8 cellular contexts compared by ENCODE assay signal in the genomic region with DNA sequence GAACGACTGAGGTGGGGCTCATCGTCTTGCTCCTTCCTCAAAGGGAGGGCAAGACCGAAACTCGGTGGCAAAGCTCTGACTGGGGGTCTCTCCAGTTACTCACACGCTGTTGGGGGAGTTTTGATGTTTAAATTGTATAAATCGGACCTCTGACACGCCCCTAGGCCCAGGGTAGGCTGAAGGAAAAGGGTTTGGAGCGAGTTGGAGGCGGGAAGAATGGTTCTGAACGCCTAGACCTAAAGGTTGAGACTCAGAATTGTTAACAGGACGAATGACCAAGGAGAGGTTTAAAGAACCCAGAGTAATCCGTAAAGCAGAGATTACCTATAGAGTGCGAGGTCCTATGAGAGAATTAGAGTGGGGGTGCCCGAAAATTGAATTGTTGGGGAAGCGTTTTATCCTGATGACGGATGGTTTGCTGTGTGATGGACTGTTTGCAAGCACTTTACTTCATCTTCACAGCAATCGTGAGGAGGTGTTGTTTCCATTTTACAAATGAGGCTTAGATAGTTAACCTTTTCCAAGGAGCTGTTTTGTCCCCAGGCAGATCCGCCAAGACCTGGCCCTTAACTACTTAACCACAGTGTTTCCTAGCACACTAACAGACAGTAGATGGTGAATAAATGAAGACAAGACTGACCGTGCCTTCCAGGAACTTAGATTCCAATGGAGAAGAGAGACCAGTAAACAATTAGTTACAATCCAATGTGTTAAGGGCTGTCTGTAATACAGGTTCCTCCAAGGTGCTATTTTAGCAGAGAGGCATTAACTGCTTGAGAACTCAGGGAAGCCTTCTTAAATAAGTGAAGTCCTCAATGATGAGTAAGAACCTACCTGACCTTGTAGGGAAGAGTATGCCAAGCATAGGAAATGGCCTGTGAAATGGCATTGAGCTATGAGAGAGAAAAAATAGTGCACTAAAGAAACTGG. TPM values are rescaled to one million over a fixed set of nuclear protein-coding genes. Genes with fewer than 3 reads are reported as not detected.
DNase-seq lines count a peak whose midpoint lies in the region; ATAC-seq and TF ChIP-seq lines count a peak whose summit lies in the region.

No MANE protein-coding gene starts in this region.

- H3K4me1 ChIP-seq in CD4-positive, CD25-positive, alpha-beta regulatory T cell (ENCODE audit: control insufficient read depth, insufficient read depth, low read length, poor library complexity, severe bottlenecking) = peaks cover 49% of the 10 kb centered on the region

- H3K27me3 ChIP-seq in CD4-positive, CD25-positive, alpha-beta regulatory T cell (ENCODE audit: control insufficient read depth, insufficient read depth, low read length) = no peaks in the 10 kb centered on the region
- H3K27me3 ChIP-seq in MG63 = no peaks in the 10 kb centered on the region

- H3K36me3 ChIP-seq in CD4-positive, CD25-positive, alpha-beta regulatory T cell (ENCODE audit: control insufficient read depth, insufficient read depth, low read length) = no peaks in the 10 kb centered on the region
- H3K36me3 ChIP-seq in MG63 = no peaks in the 10 kb centered on the region; the same call in 1 of the 2 replicates

- no peak for TF ChIP-seq CTCF in chondrocyte (IDR thresholded peaks at IDR 0.05)
- TF ChIP-seq CTCF in mesothelial cell of epicardium (IDR thresholded peaks at IDR 0.05; ENCODE audit: unreplicated experiment) = no peak

- H3K36me3 Mint-ChIP-seq in CD4-positive, CD25-positive, alpha-beta regulatory T cell = no peaks in the 10 kb centered on the region
- H3K36me3 Mint-ChIP-seq in chondrocyte (ENCODE audit: low read depth) (no peaks in the 10 kb centered on the region), mesothelial cell of epicardium (no peaks in the 10 kb centered on the region)

- H3K9me3 ChIP-seq in CD4-positive, CD25-positive, alpha-beta regulatory T cell (ENCODE audit: control insufficient read depth in 2 of 2, low read length in 2 of 2) = no peaks in the 10 kb centered on the region
- no peaks in the 10 kb centered on the region for H3K9me3 ChIP-seq in MG63

- H3K4me3 Mint-ChIP-seq in CD4-positive, CD25-positive, alpha-beta regulatory T cell = peak overlapping the region; percentile 92 to 98 (median 94)
- H3K4me3 Mint-ChIP-seq in chondrocyte (ENCODE audit: unreplicated experiment) (peak overlapping the region; percentile 98), mesothelial cell of epicardium (peak overlapping the region; percentile 92)

- ATAC-seq in CD4-positive, CD25-positive, alpha-beta regulatory T cell (ENCODE audit: low read depth in 2 of 2) = no peak
- ATAC-seq in HG03139 (IDR thresholded peaks at IDR 0.05; ENCODE audit: unreplicated experiment) = no peak
- ATAC-seq in HG02623 (IDR thresholded peaks at IDR 0.05; ENCODE audit: unreplicated experiment) = no peak

- peaks cover 36 to 55% (median 45%) of the 10 kb centered on the region in 4 donors for H3K4me1 Mint-ChIP-seq in CD4-positive, CD25-positive, alpha-beta regulatory T cell
- H3K4me1 Mint-ChIP-seq in chondrocyte (ENCODE audit: low read depth) = peaks cover 43% of the 10 kb centered on the region
- H3K4me1 Mint-ChIP-seq in mesothelial cell of epicardium = peaks cover 39% of the 10 kb centered on the region

- H3K27me3 Mint-ChIP-seq in CD4-positive, CD25-positive, alpha-beta regulatory T cell = no peaks in the 10 kb centered on the region
- no peaks in the 10 kb centered on the region for H3K27me3 Mint-ChIP-seq in chondrocyte (ENCODE audit: low read depth)
- no peaks in the 10 kb centered on the region for H3K27me3 Mint-ChIP-seq in mesothelial cell of epicardium (ENCODE audit: low read depth)

- peak overlapping the region; percentile 95 for H3K27ac ChIP-seq in CD4-positive, CD25-positive, alpha-beta regulatory T cell (ENCODE audit: insufficient read depth, low read length, poor library complexity, severe bottlenecking)

- no peaks in the 10 kb centered on the region for H3K9me3 Mint-ChIP-seq in CD4-positive, CD25-positive, alpha-beta regulatory T cell
- H3K9me3 Mint-ChIP-seq in chondrocyte (ENCODE audit: low read depth) (no peaks in the 10 kb centered on the region), mesothelial cell of epicardium (no peaks in the 10 kb centered on the region)

- DNase-seq in CD4-positive, CD25-positive, alpha-beta regulatory T cell = peak in 1 of 3 donors; percentile 26
- DNase-seq in MG63 (no peak), chondrocyte (ENCODE audit: low spot score) (no peak), mesothelial cell of epicardium (ENCODE audit: low spot score in 2 of 2, unreplicated experiment in 2 of 2) (no peak), occipital lobe (lab: John Stamatoyannopoulos, UW) (no peak), NCI-H446 (lab: John Stamatoyannopoulos, UW) (no peak)

- peak overlapping the region; percentile 86 for H3K4me3 ChIP-seq in CD4-positive, CD25-positive, alpha-beta regulatory T cell (ENCODE audit: low read depth, low read length)
- H3K4me3 ChIP-seq in MG63 = peak overlapping the region; percentile 88

- peak overlapping the region; percentile 91 to 100 (median 99) for H3K27ac Mint-ChIP-seq in CD4-positive, CD25-positive, alpha-beta regulatory T cell
- H3K27ac Mint-ChIP-seq in chondrocyte (ENCODE audit: unreplicated experiment) (peak overlapping the region; percentile 96), mesothelial cell of epicardium (peak overlapping the region; percentile 99)

RNA-seq across cellular contexts. Expression of a gene that starts 0.9 kb away (rescaled TPM):
- total RNA-seq in CD4-positive, CD25-positive, alpha-beta regulatory T cell = 116 TPM
- polyA plus RNA-seq in CD4-positive, CD25-positive, alpha-beta regulatory T cell = 100 to 1,000 TPM; 195 to 314 (median 239) TPM
- total RNA-seq in MG63 (2014; rRNA removed; shearing (Covaris generic); ENCODE audit: low replicate concordance) = 69.7 and 115 TPM in 2 replicates
- 70.0 to 88.1 TPM (median 72.1 TPM) in 3 replicates for total RNA-seq in chondrocyte
- 86.5 to 92.8 TPM (median 90.6 TPM) in 3 replicates for total RNA-seq in mesothelial cell of epicardium
- 180 TPM for total RNA-seq in occipital lobe

RNA-seq across cellular contexts. Expression of a gene that starts 24.6 kb away (rescaled TPM):
- 43.2 TPM for total RNA-seq in CD4-positive, CD25-positive, alpha-beta regulatory T cell
- polyA plus RNA-seq in CD4-positive, CD25-positive, alpha-beta regulatory T cell = 100 to 1,000 TPM in 1 of 4 donors, 10 to 100 TPM in 3; 92.0 to 121 (median 98.0) TPM
- 131 TPM in 2 replicates for total RNA-seq in MG63 (2014; rRNA removed; shearing (Covaris generic); ENCODE audit: low replicate concordance)
- total RNA-seq in chondrocyte (41.4 to 44.4 TPM (median 42.0 TPM) in 3 replicates), mesothelial cell of epicardium (57.6 to 63.0 TPM (median 62.2 TPM) in 3 replicates), occipital lobe (82.2 TPM)
